27 cellular contexts compared by ENCODE assay signal in genomic region chr3:31645233-31645632, GRCh38.
"Had no signal": no experiment of that assay in that cellular context is flagged by ENCODE, and none has a peak within 500 bp of the region (broad histone marks: within the 10 kb centered on the region; RNA-seq: fewer than 3 reads in every experiment).

No MANE protein-coding gene starts in this region.

- H3K4me1 Mint-ChIP-seq: mesothelial cell of epicardium; natural killer cell; nephron progenitor cell; neural progenitor cell; stimulated activated effector memory CD8-positive, alpha-beta T cell treated with anti-CD3 and anti-CD28 coated beads, Interleukin-12 subunit alpha, Interleukin-12 subunit beta, amount 100 ng/mL, for 72 hours; stimulated activated naive CD8-positive, alpha-beta T cell treated with anti-CD3 and anti-CD28 coated beads, Interleukin-15, amount 100 ng/mL, for 72 hours had no signal

- H3K27me3 ChIP-seq: hepatocyte, left lung, neural progenitor cell, neutrophil, spleen, tibial nerve, uterus had no signal

- H3K4me3 Mint-ChIP-seq: mesothelial cell of epicardium; naive B cell; natural killer cell; nephron progenitor cell; neural progenitor cell; stimulated activated effector memory CD8-positive, alpha-beta T cell treated with anti-CD3 and anti-CD28 coated beads, Interleukin-12 subunit alpha, Interleukin-12 subunit beta, amount 100 ng/mL, for 72 hours; stimulated activated naive CD8-positive, alpha-beta T cell treated with anti-CD3 and anti-CD28 coated beads, Interleukin-15, amount 100 ng/mL, for 72 hours; type B pancreatic cell had no signal

- ATAC-seq: left colon; left lung; lower lobe of right lung; natural killer cell; right cardiac atrium; sciatic nerve; stimulated activated effector memory CD8-positive, alpha-beta T cell treated with anti-CD3 and anti-CD28 coated beads, Interleukin-12 subunit alpha, Interleukin-12 subunit beta, amount 100 ng/mL, for 72 hours; stimulated activated naive CD8-positive, alpha-beta T cell treated with anti-CD3 and anti-CD28 coated beads, Interleukin-15, amount 100 ng/mL, for 72 hours had no signal

- H3K27ac Mint-ChIP-seq: mesothelial cell of epicardium; natural killer cell; nephron progenitor cell; neural progenitor cell; progenitor cell of endocrine pancreas; stimulated activated effector memory CD8-positive, alpha-beta T cell treated with anti-CD3 and anti-CD28 coated beads, Interleukin-12 subunit alpha, Interleukin-12 subunit beta, amount 100 ng/mL, for 72 hours; stimulated activated naive CD8-positive, alpha-beta T cell treated with anti-CD3 and anti-CD28 coated beads, Interleukin-15, amount 100 ng/mL, for 72 hours; type B pancreatic cell had no signal

- DNase-seq: left colon; left lung; lower lobe of right lung; mammary epithelial cell; mesendoderm; naive B cell; natural killer cell; nephron progenitor cell; occipital lobe; retina; right cardiac atrium; small intestine; spleen; stimulated activated CD4-positive, alpha-beta T cell treated with anti-CD3 and anti-CD28 coated beads, Interleukin-4, amount 100 ng/mL, for 24 hours; stimulated activated naive CD4-positive, alpha-beta T cell treated with Interleukin-2 at 50 U/mL for 16 hours; stimulated activated naive CD8-positive, alpha-beta T cell treated with anti-CD3 and anti-CD28 coated beads, Interleukin-15, amount 100 ng/mL, for 72 hours; substantia nigra; uterus had no signal

- H3K4me1 ChIP-seq: left lung, lower lobe of right lung, neural progenitor cell, spleen, tibial nerve, uterus had no signal

- H3K27me3 Mint-ChIP-seq: naive B cell; progenitor cell of endocrine pancreas; stimulated activated naive CD8-positive, alpha-beta T cell treated with anti-CD3 and anti-CD28 coated beads, Interleukin-15, amount 100 ng/mL, for 72 hours; type B pancreatic cell had no signal

- H3K36me3 ChIP-seq: neural progenitor cell, uterus had no signal

- H3K4me3 ChIP-seq: hepatocyte, left lung, lower lobe of right lung, neural progenitor cell, spleen, tibial nerve, uterus had no signal

- H3K27ac ChIP-seq: hepatocyte, left lung, lower lobe of right lung, neural progenitor cell, neutrophil, spleen, tibial nerve, uterus had no signal
